ENCODE assay signal across 23 cellular contexts in genomic region chr12:11902525-11902875, GRCh38.
DNase-seq lines count a peak whose midpoint lies in the region; ATAC-seq and TF ChIP-seq lines count a peak whose summit lies in the region.
"Had no signal": no experiment of that assay in that cellular context is flagged by ENCODE, and none has a peak within 500 bp of the region (broad histone marks: within the 10 kb centered on the region; RNA-seq: fewer than 3 reads in every experiment).

No MANE protein-coding gene starts in this region.

- H3K4me2 ChIP-seq in BLaER1 treated with 17β-estradiol and CSF1 and Interleukin-3, amounts not matched to agents 10 nM and 100 nM, result peak overlapping the region; percentile 33 to 72 (median 58); a peak in 21 of 22 replicates

- peak overlapping the region; percentile 85 for H3K27ac Mint-ChIP-seq in activated T-helper 2 cell treated with anti-CD3 and anti-CD28 coated beads, Interferon-gamma antibody, Interleukin-2, Interleukin-4, amounts not matched to agents 10 μg/mL and 5 μg/mL and 100 μg/mL, durations not matched to agents 14 hours and 24 hours and 36 hours
- H3K27ac Mint-ChIP-seq: mesothelial cell of epicardium had no signal

- H3K9me3 Mint-ChIP-seq in activated T-helper 2 cell treated with anti-CD3 and anti-CD28 coated beads, Interferon-gamma antibody, Interleukin-2, Interleukin-4, amounts not matched to agents 10 μg/mL and 5 μg/mL and 100 μg/mL, durations not matched to agents 14 hours and 24 hours and 36 hours, result peaks cover 20% of the 10 kb centered on the region

- peaks cover 11 to 30% (median 18%) of the 10 kb centered on the region in 10 experiments for H3K4me1 ChIP-seq in BLaER1 treated with 17β-estradiol and CSF1 and Interleukin-3, amounts not matched to agents 10 nM and 100 nM
- no peaks in the 10 kb centered on the region for H3K4me1 ChIP-seq in left ventricle myocardium inferior
- H3K4me1 ChIP-seq: adrenal gland, gastrocnemius medialis, psoas muscle, testis had no signal

- ATAC-seq in HG03378 (IDR thresholded peaks at IDR 0.05; ENCODE audit: unreplicated experiment) (peak; percentile 33), GM21576 (IDR thresholded peaks at IDR 0.05; ENCODE audit: unreplicated experiment) (no peak)
- ATAC-seq: gastrocnemius medialis, psoas muscle had no signal

- H3K4me1 Mint-ChIP-seq in activated T-helper 2 cell treated with anti-CD3 and anti-CD28 coated beads, Interferon-gamma antibody, Interleukin-2, Interleukin-4, amounts not matched to agents 10 μg/mL and 5 μg/mL and 100 μg/mL, durations not matched to agents 14 hours and 24 hours and 36 hours (ENCODE audit: low read depth), result peaks cover 57% of the 10 kb centered on the region
- H3K4me1 Mint-ChIP-seq: mesothelial cell of epicardium, neural crest cell had no signal

- no peak overlapping the region for H3K9ac ChIP-seq in BLaER1 treated with 17β-estradiol and CSF1 and Interleukin-3, amounts not matched to agents 10 nM and 100 nM

- H3K4me3 ChIP-seq in BLaER1 treated with 17β-estradiol and CSF1 and Interleukin-3, amounts not matched to agents 10 nM and 100 nM, result no peak overlapping the region
- H3K4me3 ChIP-seq in left ventricle myocardium inferior, result no peak overlapping the region
- H3K4me3 ChIP-seq: adrenal gland, cardiac muscle cell, gastrocnemius medialis, psoas muscle, testis had no signal

- no peaks in the 10 kb centered on the region for H3K36me3 ChIP-seq in BLaER1 treated with 17β-estradiol and CSF1 and Interleukin-3, amounts not matched to agents 10 nM and 100 nM
- H3K36me3 ChIP-seq in left ventricle myocardium inferior, result no peaks in the 10 kb centered on the region
- H3K36me3 ChIP-seq: adrenal gland, cardiac muscle cell, gastrocnemius medialis, WERI-Rb-1 had no signal

- intact Hi-C loops in activated T-helper 2 cell treated with anti-CD3 and anti-CD28 coated beads, Interferon-gamma antibody, Interleukin-2, Interleukin-4, amounts not matched to agents 10 μg/mL and 5 μg/mL and 100 μg/mL, durations not matched to agents 14 hours and 24 hours and 36 hours (cut with micrococcal nuclease), result loop anchor here (1.0 to 5.0 kb wide), 9 partner anchors 40 to 253 kb away; partner anchors contain the start of gene ETV6
- intact Hi-C loops in left ventricle myocardium inferior (cut with micrococcal nuclease), result no loop called here

- TF ChIP-seq CTCF in GM10266 (IDR thresholded peaks at IDR 0.05; ENCODE audit: control insufficient read depth, insufficient read depth, low read depth, missing control alignments) (no peak), left ventricle myocardium inferior (IDR thresholded peaks at IDR 0.05; ENCODE audit: borderline replicate concordance) (no peak)

- H3K4me3 Mint-ChIP-seq in activated T-helper 2 cell treated with anti-CD3 and anti-CD28 coated beads, Interferon-gamma antibody, Interleukin-2, Interleukin-4, amounts not matched to agents 10 μg/mL and 5 μg/mL and 100 μg/mL, durations not matched to agents 14 hours and 24 hours and 36 hours (ENCODE audit: low read depth), result no peak overlapping the region
- H3K4me3 Mint-ChIP-seq: mesothelial cell of epicardium, neural crest cell had no signal

- H3K27me3 Mint-ChIP-seq in activated T-helper 2 cell treated with anti-CD3 and anti-CD28 coated beads, Interferon-gamma antibody, Interleukin-2, Interleukin-4, amounts not matched to agents 10 μg/mL and 5 μg/mL and 100 μg/mL, durations not matched to agents 14 hours and 24 hours and 36 hours (ENCODE audit: low read depth), result no peaks in the 10 kb centered on the region

- 0 out of 22 replicates have a peak overlapping the region, but pooled peaks of 1 of the 11 experiments have one; percentile 11 for H3K27ac ChIP-seq in BLaER1 treated with 17β-estradiol and CSF1 and Interleukin-3, amounts not matched to agents 10 nM and 100 nM
- no peak overlapping the region for H3K27ac ChIP-seq in left ventricle myocardium inferior (replicated peaks)
- H3K27ac ChIP-seq: adrenal gland, cardiac muscle cell, gastrocnemius medialis, psoas muscle, testis, WERI-Rb-1 had no signal

- DNase-seq in GM10266 (ENCODE audit: extremely low spot score), result peak; percentile 16
- no peak for DNase-seq in activated T-helper 2 cell treated with anti-CD3 and anti-CD28 coated beads, Interferon-gamma antibody, Interleukin-2, Interleukin-4, amounts not matched to agents 10 μg/mL and 5 μg/mL and 100 μg/mL, durations not matched to agents 14 hours and 24 hours and 36 hours (ENCODE audit: low spot score)
- no peak for DNase-seq in DMS 273 treated with DMSO at 0.1 percent for 48 hours (lab: John Stamatoyannopoulos, UW)
- DNase-seq in NK-92 (lab: John Stamatoyannopoulos, UW; ENCODE audit: unreplicated experiment), result no peak
- no peak for DNase-seq in left ventricle myocardium inferior
- DNase-seq: activated CD8-positive, alpha-beta memory T cell treated with anti-CD3 and anti-CD28 coated beads, Interleukin-2, amount 50 U/mL, for 4 hours; adrenal gland; gastrocnemius medialis; GF-D8; KG1; NCI-H2029 treated with DMSO at 0.1 percent for 48 hours; NCI-H446 treated with DMSO at 0.1 percent for 48 hours; psoas muscle; SHP77; small intestine; testis; WERI-Rb-1 had no signal

- peaks cover 8% of the 10 kb centered on the region for H3K36me3 Mint-ChIP-seq in activated T-helper 2 cell treated with anti-CD3 and anti-CD28 coated beads, Interferon-gamma antibody, Interleukin-2, Interleukin-4, amounts not matched to agents 10 μg/mL and 5 μg/mL and 100 μg/mL, durations not matched to agents 14 hours and 24 hours and 36 hours (ENCODE audit: low read depth)

- peaks cover 18 to 35% (median 26%) of the 10 kb centered on the region in 11 experiments for H3K9me3 ChIP-seq in BLaER1 treated with 17β-estradiol and CSF1 and Interleukin-3, amounts not matched to agents 10 nM and 100 nM (replicated peaks in 1 of 11)
- peaks cover 7% of the 10 kb centered on the region for H3K9me3 ChIP-seq in left ventricle myocardium inferior (replicated peaks)
- H3K9me3 ChIP-seq: testis had no signal

- H4K20me1 ChIP-seq in BLaER1 treated with 17β-estradiol and CSF1 and Interleukin-3, amounts not matched to agents 10 nM and 100 nM, result no peaks in the 10 kb centered on the region

- no peaks in the 10 kb centered on the region for H3K27me3 ChIP-seq in BLaER1 treated with 17β-estradiol and CSF1 and Interleukin-3, amounts not matched to agents 10 nM and 100 nM
- H3K27me3 ChIP-seq in left ventricle myocardium inferior (ENCODE audit: low read depth), result no peaks in the 10 kb centered on the region
- H3K27me3 ChIP-seq: adrenal gland, cardiac muscle cell, gastrocnemius medialis, testis had no signal
